ENCODE assay signal across 17 cellular contexts in the genomic region with DNA sequence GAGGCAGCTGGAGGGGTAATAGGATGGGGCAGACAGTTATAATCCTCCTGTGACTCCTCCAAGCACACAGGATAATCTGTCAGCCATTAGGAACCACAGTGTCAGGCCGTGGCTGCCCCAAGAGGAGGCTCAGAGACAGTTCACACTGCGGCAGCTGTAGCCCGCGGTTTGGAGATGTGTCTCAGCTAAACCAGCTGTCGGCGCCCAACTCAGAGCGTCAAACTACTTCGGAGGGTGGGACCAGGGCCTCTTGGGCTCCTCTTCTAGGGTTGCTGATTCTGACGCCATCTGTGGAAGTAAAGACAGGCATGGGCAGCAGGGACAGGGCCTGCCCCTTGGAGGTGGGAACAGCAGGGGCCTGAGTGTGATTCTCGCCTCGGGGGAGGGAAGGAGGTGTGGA.
DNase-seq lines count a peak whose midpoint lies in the region; ATAC-seq and TF ChIP-seq lines count a peak whose summit lies in the region.
"Had no signal": no experiment of that assay in that cellular context is flagged by ENCODE, and none has a peak within 500 bp of the region (broad histone marks: within the 10 kb centered on the region; RNA-seq: fewer than 3 reads in every experiment).

No MANE protein-coding gene starts in this region.

- no peak overlapping the region for H3K4me3 ChIP-seq in left ventricle myocardium inferior
- H3K4me3 ChIP-seq: SJSA1, stomach had no signal

- H3K36me3 ChIP-seq in left ventricle myocardium inferior = no peaks in the 10 kb centered on the region
- H3K36me3 ChIP-seq: SJSA1, stomach had no signal

- no peak for TF ChIP-seq CTCF in left ventricle myocardium inferior (IDR thresholded peaks at IDR 0.05; ENCODE audit: borderline replicate concordance)
- no peak for TF ChIP-seq CTCF in WTC11 (IDR thresholded peaks at IDR 0.05)

- peaks cover 3% of the 10 kb centered on the region; the same call in 1 of the 2 replicates for H3K9me3 Mint-ChIP-seq in WTC11
- H3K9me3 Mint-ChIP-seq in stimulated activated effector memory CD8-positive, alpha-beta T cell treated with anti-CD3 and anti-CD28 coated beads, Interleukin-12 subunit alpha, Interleukin-12 subunit beta, amount 100 ng/mL, for 72 hours = no peaks in the 10 kb centered on the region
- H3K9me3 Mint-ChIP-seq: activated naive CD8-positive, alpha-beta T cell treated with anti-CD3 and anti-CD28 coated beads, Interleukin-2, amount 50 U/mL, for 24 hours had no signal

- peak; percentile 39 for DNase-seq in left ventricle myocardium superior
- no peak for DNase-seq in left ventricle myocardium inferior
- peak; percentile 17 for DNase-seq in WTC11 (ENCODE audit: low spot score)
- DNase-seq in islet precursor cell = peak; percentile 69
- peak in 1 of 2 donors; percentile 51 for DNase-seq in stimulated activated effector memory CD8-positive, alpha-beta T cell treated with anti-CD3 and anti-CD28 coated beads, Interleukin-12 subunit alpha, Interleukin-12 subunit beta, amount 100 ng/mL, for 72 hours (ENCODE audit: low spot score in 2 of 2)
- DNase-seq in stimulated activated CD4-positive, alpha-beta T cell treated with anti-CD3 and anti-CD28 coated beads, Interleukin-4, amount 100 ng/mL, for 4 hours = no peak
- no peak for DNase-seq in C1 segment of cervical spinal cord (lab: John Stamatoyannopoulos, UW)
- DNase-seq in T-helper 2 cell = no peak
- DNase-seq: activated CD4-positive, alpha-beta T cell treated with anti-CD3 and anti-CD28 coated beads, Interleukin-2, amount 50 U/mL, for 48 hours; activated naive CD8-positive, alpha-beta T cell treated with anti-CD3 and anti-CD28 coated beads, Interleukin-2, amount 50 U/mL, for 24 hours; activated T-cell treated with anti-CD3 and anti-CD28 coated beads, Interleukin-2, amount 50 U/mL, for 48 hours; cerebellar nuclear complex; GDM1; NCI-H1105; stomach had no signal

- no peaks in the 10 kb centered on the region for H3K36me3 Mint-ChIP-seq in WTC11
- H3K36me3 Mint-ChIP-seq in stimulated activated effector memory CD8-positive, alpha-beta T cell treated with anti-CD3 and anti-CD28 coated beads, Interleukin-12 subunit alpha, Interleukin-12 subunit beta, amount 100 ng/mL, for 72 hours = no peaks in the 10 kb centered on the region
- H3K36me3 Mint-ChIP-seq: mesothelial cell of epicardium had no signal

- no peak overlapping the region for H3K27ac ChIP-seq in left ventricle myocardium inferior (replicated peaks)
- H3K27ac ChIP-seq: SJSA1, stomach had no signal

- H3K4me1 ChIP-seq in left ventricle myocardium inferior = peaks cover 11% of the 10 kb centered on the region
- H3K4me1 ChIP-seq: stomach had no signal

- intact Hi-C loops in left ventricle myocardium superior (cut with micrococcal nuclease) = no loop called here
- intact Hi-C loops in left ventricle myocardium inferior (cut with micrococcal nuclease) = no loop called here

- CTCF ChIA-PET in WTC11 (lab: Charles Lee) = interaction anchor here (1.9 kb wide), 1 partner anchor 29 kb away, joined by 6 read pairs; no protein-coding TSS in a partner anchor

- H3K4me3 Mint-ChIP-seq in WTC11 = no peak overlapping the region
- H3K4me3 Mint-ChIP-seq in stimulated activated effector memory CD8-positive, alpha-beta T cell treated with anti-CD3 and anti-CD28 coated beads, Interleukin-12 subunit alpha, Interleukin-12 subunit beta, amount 100 ng/mL, for 72 hours = no peak overlapping the region
- H3K4me3 Mint-ChIP-seq: activated naive CD8-positive, alpha-beta T cell treated with anti-CD3 and anti-CD28 coated beads, Interleukin-2, amount 50 U/mL, for 24 hours; mesothelial cell of epicardium had no signal

- ATAC-seq in left ventricle myocardium superior (peak; percentile 66), WTC11 (peak; percentile 59)
- peak; percentile 68 for ATAC-seq in stimulated activated effector memory CD8-positive, alpha-beta T cell treated with anti-CD3 and anti-CD28 coated beads, Interleukin-12 subunit alpha, Interleukin-12 subunit beta, amount 100 ng/mL, for 72 hours
- ATAC-seq: activated naive CD8-positive, alpha-beta T cell treated with anti-CD3 and anti-CD28 coated beads, Interleukin-2, amount 50 U/mL, for 24 hours had no signal

- POLR2A ChIA-PET in WTC11 (lab: Charles Lee) = no interaction called here

- H3K27ac Mint-ChIP-seq in WTC11 = no peak overlapping the region
- peak overlapping the region; percentile 51 for H3K27ac Mint-ChIP-seq in stimulated activated effector memory CD8-positive, alpha-beta T cell treated with anti-CD3 and anti-CD28 coated beads, Interleukin-12 subunit alpha, Interleukin-12 subunit beta, amount 100 ng/mL, for 72 hours
- H3K27ac Mint-ChIP-seq: activated naive CD8-positive, alpha-beta T cell treated with anti-CD3 and anti-CD28 coated beads, Interleukin-2, amount 50 U/mL, for 24 hours; mesothelial cell of epicardium had no signal

- H3K9me3 ChIP-seq in left ventricle myocardium inferior (replicated peaks) = no peaks in the 10 kb centered on the region
- H3K9me3 ChIP-seq: SJSA1, stomach had no signal

- H3K27me3 Mint-ChIP-seq in WTC11 (ENCODE audit: low read depth) = no peaks in the 10 kb centered on the region
- H3K27me3 Mint-ChIP-seq: activated naive CD8-positive, alpha-beta T cell treated with anti-CD3 and anti-CD28 coated beads, Interleukin-2, amount 50 U/mL, for 24 hours had no signal

- peaks cover 10% of the 10 kb centered on the region for H3K27me3 ChIP-seq in left ventricle myocardium inferior (ENCODE audit: low read depth)
- H3K27me3 ChIP-seq: SJSA1, stomach had no signal

- H3K4me1 Mint-ChIP-seq in WTC11 = peaks cover 14% of the 10 kb centered on the region
- peaks cover 13% of the 10 kb centered on the region for H3K4me1 Mint-ChIP-seq in stimulated activated effector memory CD8-positive, alpha-beta T cell treated with anti-CD3 and anti-CD28 coated beads, Interleukin-12 subunit alpha, Interleukin-12 subunit beta, amount 100 ng/mL, for 72 hours
- H3K4me1 Mint-ChIP-seq: mesothelial cell of epicardium had no signal

TF ChIP-seq in WTC11, 78 proteins besides CTCF, POLR2A, EP300 and RAD21:
- TF ChIP-seq ZNF138 (CRISPR knock-in tag; conservative IDR thresholded peaks at IDR 0.05) (no peak), SOX15 (CRISPR knock-in tag; IDR thresholded peaks at IDR 0.05) (no peak), NR2C2 (CRISPR knock-in tag; IDR thresholded peaks at IDR 0.05) (no peak), ZBTB21 (CRISPR knock-in tag; IDR thresholded peaks at IDR 0.05; ENCODE audit: borderline replicate concordance) (no peak), TEAD1 (CRISPR knock-in tag; IDR thresholded peaks at IDR 0.05) (no peak), GRHL2 (CRISPR knock-in tag; IDR thresholded peaks at IDR 0.05; ENCODE audit: insufficient replicate concordance, severe bottlenecking) (no peak), ZNF232 (CRISPR knock-in tag; IDR thresholded peaks at IDR 0.05) (no peak), MYBL2 (CRISPR knock-in tag; IDR thresholded peaks at IDR 0.05) (no peak), ZNF396 (CRISPR knock-in tag; IDR thresholded peaks at IDR 0.05; ENCODE audit: borderline replicate concordance) (no peak), ELF4 (CRISPR knock-in tag; IDR thresholded peaks at IDR 0.05; ENCODE audit: low read depth) (no peak), NFYB (CRISPR knock-in tag; conservative IDR thresholded peaks at IDR 0.05; ENCODE audit: low read depth) (no peak), ZNF121 (CRISPR knock-in tag; IDR thresholded peaks at IDR 0.05) (no peak), ZNF416 (CRISPR knock-in tag; IDR thresholded peaks at IDR 0.05) (no peak), TEAD4 (CRISPR knock-in tag; IDR thresholded peaks at IDR 0.05) (no peak)
- TF ChIP-seq, protein P1, sequence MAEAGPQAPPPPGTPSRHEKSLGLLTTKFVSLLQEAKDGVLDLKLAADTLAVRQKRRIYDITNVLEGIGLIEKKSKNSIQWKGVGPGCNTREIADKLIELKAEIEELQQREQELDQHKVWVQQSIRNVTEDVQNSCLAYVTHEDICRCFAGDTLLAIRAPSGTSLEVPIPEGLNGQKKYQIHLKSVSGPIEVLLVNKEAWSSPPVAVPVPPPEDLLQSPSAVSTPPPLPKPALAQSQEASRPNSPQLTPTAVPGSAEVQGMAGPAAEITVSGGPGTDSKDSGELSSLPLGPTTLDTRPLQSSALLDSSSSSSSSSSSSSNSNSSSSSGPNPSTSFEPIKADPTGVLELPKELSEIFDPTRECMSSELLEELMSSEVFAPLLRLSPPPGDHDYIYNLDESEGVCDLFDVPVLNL (CRISPR knock-in tag; IDR thresholded peaks at IDR 0.05; ENCODE audit: borderline replicate concordance, low read depth) = no peak
- TF ChIP-seq, protein P2, sequence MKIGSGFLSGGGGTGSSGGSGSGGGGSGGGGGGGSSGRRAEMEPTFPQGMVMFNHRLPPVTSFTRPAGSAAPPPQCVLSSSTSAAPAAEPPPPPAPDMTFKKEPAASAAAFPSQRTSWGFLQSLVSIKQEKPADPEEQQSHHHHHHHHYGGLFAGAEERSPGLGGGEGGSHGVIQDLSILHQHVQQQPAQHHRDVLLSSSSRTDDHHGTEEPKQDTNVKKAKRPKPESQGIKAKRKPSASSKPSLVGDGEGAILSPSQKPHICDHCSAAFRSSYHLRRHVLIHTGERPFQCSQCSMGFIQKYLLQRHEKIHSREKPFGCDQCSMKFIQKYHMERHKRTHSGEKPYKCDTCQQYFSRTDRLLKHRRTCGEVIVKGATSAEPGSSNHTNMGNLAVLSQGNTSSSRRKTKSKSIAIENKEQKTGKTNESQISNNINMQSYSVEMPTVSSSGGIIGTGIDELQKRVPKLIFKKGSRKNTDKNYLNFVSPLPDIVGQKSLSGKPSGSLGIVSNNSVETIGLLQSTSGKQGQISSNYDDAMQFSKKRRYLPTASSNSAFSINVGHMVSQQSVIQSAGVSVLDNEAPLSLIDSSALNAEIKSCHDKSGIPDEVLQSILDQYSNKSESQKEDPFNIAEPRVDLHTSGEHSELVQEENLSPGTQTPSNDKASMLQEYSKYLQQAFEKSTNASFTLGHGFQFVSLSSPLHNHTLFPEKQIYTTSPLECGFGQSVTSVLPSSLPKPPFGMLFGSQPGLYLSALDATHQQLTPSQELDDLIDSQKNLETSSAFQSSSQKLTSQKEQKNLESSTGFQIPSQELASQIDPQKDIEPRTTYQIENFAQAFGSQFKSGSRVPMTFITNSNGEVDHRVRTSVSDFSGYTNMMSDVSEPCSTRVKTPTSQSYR (CRISPR knock-in tag; IDR thresholded peaks at IDR 0.05) = no peak
TF ChIP-seq in WTC11: peak in this region for 0.

Comparison
In these comparisons a context has a peak if more than half of its experiments do, and no peak if none do; other contexts are left out.
1. DNase-seq: peak in left ventricle myocardium superior (single experiment), WTC11 (single experiment) and islet precursor cell (single experiment); none in left ventricle myocardium inferior (single experiment), stimulated activated CD4-positive, alpha-beta T cell treated with anti-CD3 and anti-CD28 coated beads, Interleukin-4, amount 100 ng/mL, for 4 hours (0 of 2), C1 segment of cervical spinal cord (0 of 14) and T-helper 2 cell (0 of 5).
2. Peak in every context shown above with its lines, with median percentiles within 50 percentile points of each other: ATAC-seq.